Comparison of ENCODE assay signal across 11 cellular contexts in genomic region chr5:160159991-160160826, GRCh38. TPM values are rescaled to one million over a fixed set of nuclear protein-coding genes. Genes with fewer than 3 reads are reported as not detected.
DNase-seq lines count a peak whose midpoint lies in the region; TF ChIP-seq lines count a peak whose summit lies in the region.
"Had no signal": no experiment of that assay in that cellular context is flagged by ENCODE, and none has a peak within 500 bp of the region (broad histone marks: within the 10 kb centered on the region; RNA-seq: fewer than 3 reads in every experiment).

No MANE protein-coding gene starts in this region.

- H3K4me2 ChIP-seq in MM.1S (ENCODE audit: low read depth, low read length) = peak overlapping the region; percentile 92

- H3K9me2 ChIP-seq in MM.1S (replicated peaks; ENCODE audit: insufficient read depth, low read length) = no peaks in the 10 kb centered on the region

- no peaks in the 10 kb centered on the region for H3K79me2 ChIP-seq in MM.1S (ENCODE audit: low read length)

- no peaks in the 10 kb centered on the region for H3K27me3 ChIP-seq in MM.1S (replicated peaks; ENCODE audit: insufficient read depth, low read length)

- H3F3A ChIP-seq in MM.1S (ENCODE audit: insufficient read depth, low read length) = peaks cover 22% of the 10 kb centered on the region

- peaks cover 17% of the 10 kb centered on the region for H3K4me1 ChIP-seq in MM.1S (ENCODE audit: low read length)

- peak overlapping the region; percentile 72 for H3K9ac ChIP-seq in MM.1S (ENCODE audit: low read length)

- H3K4me3 ChIP-seq in MM.1S (ENCODE audit: low read length) = peak overlapping the region; percentile 53

- peak; percentile 41 for DNase-seq in NCI-H1092 treated with DMSO at 0.1 percent for 48 hours (lab: John Stamatoyannopoulos, UW)
- DNase-seq in NCI-H1092 (lab: John Stamatoyannopoulos, UW) = no peak
- DNase-seq in MM.1S = peak; percentile 87
- DNase-seq in cerebellum (ENCODE audit: low spot score) = peak; percentile 64
- DNase-seq in smooth muscle cell of the brain vasculature (ENCODE audit: low read depth, low spot score) = peak; percentile 56
- no peak for DNase-seq in NCI-H2029 (lab: John Stamatoyannopoulos, UW)
- DNase-seq in NK-92 (lab: John Stamatoyannopoulos, UW; ENCODE audit: unreplicated experiment) = no peak
- no peak for DNase-seq in SIG-M5 (lab: John Stamatoyannopoulos, UW)
- DNase-seq: stimulated activated CD4-positive, alpha-beta T cell treated with anti-CD3 and anti-CD28 coated beads, Interleukin-4, amount 100 ng/mL, for 4 hours had no signal

- H4K20me1 ChIP-seq in MM.1S (ENCODE audit: insufficient read depth, low read length) = no peaks in the 10 kb centered on the region

- H3K27ac ChIP-seq in MM.1S (ENCODE audit: low read length) = peak overlapping the region; percentile 95
- H3K27ac ChIP-seq: 22Rv1, VCaP had no signal

- TF ChIP-seq CTCF in MM.1S (IDR thresholded peaks at IDR 0.05; ENCODE audit: low read length) = no peak

- no peaks in the 10 kb centered on the region for H3K9me3 ChIP-seq in MM.1S (replicated peaks; ENCODE audit: insufficient read depth, low read length)

- H2AFZ ChIP-seq in MM.1S (ENCODE audit: low read length) = peak overlapping the region; percentile 67

- H3K36me3 ChIP-seq in MM.1S (replicated peaks; ENCODE audit: insufficient read depth, low read length) = no peaks in the 10 kb centered on the region

RNA-seq across cellular contexts. Expression of gene PWWP2A, which starts 41.0 kb away (rescaled TPM):
- 48.8 TPM for total RNA-seq in cerebellum

Comparison
In these comparisons a context has a peak if more than half of its experiments do, and no peak if none do; other contexts are left out.
1. DNase-seq: peak in NCI-H1092 treated with DMSO at 0.1 percent for 48 hours (single experiment), MM.1S (single experiment), cerebellum (single experiment) and smooth muscle cell of the brain vasculature (single experiment); none in NCI-H1092 (single experiment), NCI-H2029 (single experiment), NK-92 (single experiment) and SIG-M5 (single experiment).